ENCODE assay signal across 15 cellular contexts in the genomic region with DNA sequence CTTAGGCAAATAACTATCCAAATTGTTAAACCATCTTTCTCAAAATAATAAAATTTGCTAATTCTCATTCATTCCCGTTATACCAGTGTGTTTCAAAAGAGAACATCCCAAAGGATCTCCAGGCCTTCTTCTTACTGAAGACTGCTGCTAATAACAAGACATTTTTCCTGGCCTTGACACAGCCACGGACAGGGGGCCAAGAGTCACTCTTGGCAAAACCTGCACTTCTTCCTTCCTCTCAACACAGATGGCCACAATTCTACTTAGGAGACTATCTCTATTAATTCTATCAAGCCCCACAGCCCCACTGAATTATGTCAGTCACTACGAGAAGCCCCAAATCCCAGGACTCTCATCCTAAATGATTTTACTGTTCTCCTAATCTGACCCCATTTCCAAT.
A peak's percentile ranks its signal among the peaks of the same experiment; 100 is the strongest.
DNase-seq lines count a peak whose midpoint lies in the region; ATAC-seq and TF ChIP-seq lines count a peak whose summit lies in the region.
"Had no signal": no experiment of that assay in that cellular context is flagged by ENCODE, and none has a peak within 500 bp of the region (broad histone marks: within the 10 kb centered on the region; RNA-seq: fewer than 3 reads in every experiment).

No MANE protein-coding gene starts in this region.

- intact Hi-C loops in Right ventricle myocardium inferior (cut with DNase I) (loop anchor here (2.0 kb wide), 1 partner anchor 20 kb away; no protein-coding TSS in a partner anchor), heart right ventricle (cut with DNase I) (no loop called here)

- DNase-seq in Right ventricle myocardium inferior (ENCODE audit: missing footprints) (no peak), right atrium auricular region (ENCODE audit: low spot score) (no peak), cerebellum (ENCODE audit: low spot score) (peak; percentile 19), heart right ventricle (peak in 1 of 2 donors; percentile 14), nephron progenitor cell (no peak), ureter (ENCODE audit: low spot score) (no peak), NCI-H187 (lab: John Stamatoyannopoulos, UW) (no peak), SIG-M5 treated with dmso at 0.1 percent for 504 hours (lab: John Stamatoyannopoulos, UW; ENCODE audit: unreplicated experiment) (no peak)
- DNase-seq: ACHN; CD4-positive, CD25-positive, alpha-beta regulatory T cell; DMS53 had no signal

- no peaks in the 10 kb centered on the region for H3K9me3 Mint-ChIP-seq in nephron progenitor cell
- H3K9me3 Mint-ChIP-seq: CD4-positive, CD25-positive, alpha-beta regulatory T cell had no signal

- H3K4me3 ChIP-seq in right atrium auricular region (no peak overlapping the region), heart right ventricle (no peak overlapping the region)
- H3K4me3 ChIP-seq: BLaER1 treated with 17β-estradiol and CSF1 and Interleukin-3, amounts not matched to agents 10 nM and 100 nM had no signal

- ATAC-seq in Right ventricle myocardium inferior, result peak; percentile 80
- peak in 5 of 8 donors; percentile 47 to 67 (median 56) for ATAC-seq in heart right ventricle
- ATAC-seq: HCT116 had no signal

- H3K4me3 Mint-ChIP-seq in nephron progenitor cell, result no peak overlapping the region
- H3K4me3 Mint-ChIP-seq: CD4-positive, CD25-positive, alpha-beta regulatory T cell had no signal

- WGBS in heart right ventricle, 2 donors, result 43 to 55% methylated on average over 3 of the region's 3 CpGs

- no peaks in the 10 kb centered on the region for H3K27me3 Mint-ChIP-seq in nephron progenitor cell (ENCODE audit: low read depth, poor library complexity)
- H3K27me3 Mint-ChIP-seq: CD4-positive, CD25-positive, alpha-beta regulatory T cell had no signal

- no peaks in the 10 kb centered on the region for H3K27me3 ChIP-seq in right atrium auricular region
- no peaks in the 10 kb centered on the region for H3K27me3 ChIP-seq in heart right ventricle
- H3K27me3 ChIP-seq: BLaER1 treated with 17β-estradiol and CSF1 and Interleukin-3, amounts not matched to agents 10 nM and 100 nM had no signal

- peaks cover 0 to 11% of the 10 kb centered on the region in 2 donors for H3K4me1 ChIP-seq in right atrium auricular region
- peaks cover 0 to 28% (median 13%) of the 10 kb centered on the region in 9 donors for H3K4me1 ChIP-seq in heart right ventricle
- H3K4me1 ChIP-seq: BLaER1 treated with 17β-estradiol and CSF1 and Interleukin-3, amounts not matched to agents 10 nM and 100 nM had no signal

- H3K36me3 ChIP-seq in right atrium auricular region (peaks cover 20% of the 10 kb centered on the region), heart right ventricle (peaks cover 0 to 40% (median 12%) of the 10 kb centered on the region in 9 donors)

- peaks cover 16% of the 10 kb centered on the region for H3K36me3 Mint-ChIP-seq in nephron progenitor cell (ENCODE audit: low read depth)
- H3K36me3 Mint-ChIP-seq: CD4-positive, CD25-positive, alpha-beta regulatory T cell had no signal

- H3K27ac Mint-ChIP-seq in nephron progenitor cell, result peak overlapping the region; percentile 0

- no peaks in the 10 kb centered on the region for H3K9me3 ChIP-seq in right atrium auricular region
- no peaks in the 10 kb centered on the region for H3K9me3 ChIP-seq in heart right ventricle
- H3K9me3 ChIP-seq: BLaER1 treated with 17β-estradiol and CSF1 and Interleukin-3, amounts not matched to agents 10 nM and 100 nM had no signal

- peaks cover 6% of the 10 kb centered on the region for H3K4me1 Mint-ChIP-seq in nephron progenitor cell
- H3K4me1 Mint-ChIP-seq: CD4-positive, CD25-positive, alpha-beta regulatory T cell had no signal

- TF ChIP-seq CTCF in right atrium auricular region (IDR thresholded peaks at IDR 0.05) (no peak), heart right ventricle (IDR thresholded peaks at IDR 0.05) (no peak), nephron progenitor cell (IDR thresholded peaks at IDR 0.05) (no peak)

- H3K27ac ChIP-seq in right atrium auricular region (no peak overlapping the region), heart right ventricle (peak overlapping the region in 1 of 10 donors; percentile 17)
- H3K27ac ChIP-seq: 22Rv1; BLaER1 treated with 17β-estradiol and CSF1 and Interleukin-3, amounts not matched to agents 10 nM and 100 nM; HL-60 had no signal
